ENCODE assay signal across 8 cellular contexts in genomic region chr19:8641908-8642547, GRCh38. TPM values are rescaled to one million over a fixed set of nuclear protein-coding genes. Genes with fewer than 3 reads are reported as not detected.
DNase-seq lines count a peak whose midpoint lies in the region; ATAC-seq and TF ChIP-seq lines count a peak whose summit lies in the region.

No MANE protein-coding gene starts in this region.

- peak; percentile 53 for DNase-seq in DMS 273 (lab: John Stamatoyannopoulos, UW; ENCODE audit: unreplicated experiment)
- DNase-seq in HuH-7.5 (ENCODE audit: low spot score): peak; percentile 73
- no peak for DNase-seq in WERI-Rb-1
- DNase-seq in iPS DF 6.9 (ENCODE audit: low read depth, low spot score): peak; percentile 39
- DNase-seq in vagina (ENCODE audit: extremely low spot score in 2 of 2): no peak
- DNase-seq in GOT3 (lab: John Stamatoyannopoulos, UW): no peak
- no peak for DNase-seq in OCI-M2 (lab: John Stamatoyannopoulos, UW; ENCODE audit: unreplicated experiment)

- intact Hi-C loops in vagina (cut with DNase I): loop anchor here (1.0 kb wide), 1 partner anchor 64 kb away; no protein-coding TSS in a partner anchor

- H3K27me3 ChIP-seq in WERI-Rb-1 (ENCODE audit: insufficient read depth, low read depth, severe bottlenecking) (peaks cover 42% of the 10 kb centered on the region), iPS DF 6.9 (ENCODE audit: control insufficient read depth, insufficient read depth, low read length) (no peaks in the 10 kb centered on the region), vagina (no peaks in the 10 kb centered on the region)

- TF ChIP-seq POLR2A in vagina (IDR thresholded peaks at IDR 0.05): no peak

- H3K27ac ChIP-seq in WERI-Rb-1 (no peak overlapping the region), iPS DF 6.9 (ENCODE audit: low read length) (no peak overlapping the region), vagina (no peak overlapping the region)

- no CpG with 5 or more reads among the region's 4 CpGs for WGBS in iPS DF 6.9 (ENCODE audit: insufficient coverage, insufficient read length)

- no peak overlapping the region for H3K4me3 ChIP-seq in WERI-Rb-1 (ENCODE audit: low read depth, low read length)
- no peak overlapping the region for H3K4me3 ChIP-seq in iPS DF 6.9 (ENCODE audit: low read length)
- H3K4me3 ChIP-seq in vagina: no peak overlapping the region

- H3K36me3 ChIP-seq in WERI-Rb-1 (no peaks in the 10 kb centered on the region), iPS DF 6.9 (ENCODE audit: control insufficient read depth, insufficient read depth, low read length) (no peaks in the 10 kb centered on the region), vagina (no peaks in the 10 kb centered on the region)

- TF ChIP-seq CTCF in WERI-Rb-1 (IDR thresholded peaks at IDR 0.05; ENCODE audit: low read depth, low read length): peak; percentile 64
- TF ChIP-seq CTCF in vagina (IDR thresholded peaks at IDR 0.05): peak in 2 of 3 experiments; percentile 45 to 53

- H3K9me3 ChIP-seq in WERI-Rb-1 (ENCODE audit: severe bottlenecking) (peaks cover 7% of the 10 kb centered on the region), iPS DF 6.9 (ENCODE audit: control insufficient read depth, insufficient read depth, low read length) (no peaks in the 10 kb centered on the region), vagina (no peaks in the 10 kb centered on the region)

- H3K4me1 ChIP-seq in iPS DF 6.9 (ENCODE audit: control insufficient read depth, insufficient read depth, low read length) (no peaks in the 10 kb centered on the region), vagina (no peaks in the 10 kb centered on the region)

- no peak for ATAC-seq in HG02678 (IDR thresholded peaks at IDR 0.05; ENCODE audit: unreplicated experiment)

RNA-seq across cellular contexts. Expression of gene NFILZ, which starts 11.6 kb away (rescaled TPM):
- total RNA-seq in vagina: not detected

RNA-seq across cellular contexts. Expression of gene ADAMTS10, which starts 31.5 kb away (rescaled TPM):
- 66.3 TPM for total RNA-seq in vagina

RNA-seq across cellular contexts. Expression of gene ACTL9, which starts 56.6 kb away (rescaled TPM):
- not detected for total RNA-seq in vagina

Comparison
In these comparisons a context has a peak if more than half of its experiments do, and no peak if none do; other contexts are left out.
1. DNase-seq: peak in DMS 273 (single experiment), HuH-7.5 (single experiment) and iPS DF 6.9 (single experiment); none in WERI-Rb-1 (single experiment), vagina (0 of 2), GOT3 (single experiment) and OCI-M2 (single experiment).